ENCODE assay signal across 1 cellular context in genomic region chr2:223053431-223054192, GRCh38.
TF ChIP-seq lines count a peak whose summit lies in the region.

No MANE protein-coding gene starts in this region.

TF ChIP-seq in H1, 55 proteins besides CTCF, POLR2A, EP300 and RAD21 (continued from another document):
- TF ChIP-seq ASH2L (IDR thresholded peaks at IDR 0.05; ENCODE audit: low read length) (no peak), E2F6 (IDR thresholded peaks at IDR 0.05) (no peak), RBBP5 (IDR thresholded peaks at IDR 0.05; ENCODE audit: borderline replicate concordance, low read depth, low read length) (no peak), RXRA (IDR thresholded peaks at IDR 0.05; ENCODE audit: insufficient read depth, low read depth, low read length) (no peak), TAF1 (IDR thresholded peaks at IDR 0.05; ENCODE audit: low read depth, low read length) (no peak), USF2 (IDR thresholded peaks at IDR 0.05; ENCODE audit: low read length) (no peak), TBP (IDR thresholded peaks at IDR 0.05; ENCODE audit: low read depth, low read length) (no peak), SRF (IDR thresholded peaks at IDR 0.05; ENCODE audit: low read depth, low read length) (no peak), ATF2 (IDR thresholded peaks at IDR 0.05; ENCODE audit: low read length) (no peak)
TF ChIP-seq in H1: peak in this region for 0.
